In genomic region chr3:185270956-185271332, GRCh38 we compare ENCODE assay signal across 21 cellular contexts.
"Had no signal": no experiment of that assay in that cellular context is flagged by ENCODE, and none has a peak within 500 bp of the region (broad histone marks: within the 10 kb centered on the region; RNA-seq: fewer than 3 reads in every experiment).

No MANE protein-coding gene starts in this region.

- DNase-seq: activated CD4-positive, alpha-beta memory T cell treated with anti-CD3 and anti-CD28 coated beads, Interleukin-2, amount 10 ng/mL, durations not matched to agents 7 days and 5 days; activated CD4-positive, alpha-beta T cell treated with anti-CD3 and anti-CD28 coated beads for 1 hour; activated CD4-positive, alpha-beta T cell treated with anti-CD3 and anti-CD28 coated beads, Interleukin-2, amount 10 ng/mL, durations not matched to agents 7 days and 5 days; activated CD8-positive, alpha-beta memory T cell treated with anti-CD3 and anti-CD28 coated beads, Interleukin-2, amount 50 U/mL, for 48 hours; activated gamma-delta T cell; activated naive CD4-positive, alpha-beta T cell treated with anti-CD3 and anti-CD28 coated beads, Interleukin-2, amount 10 ng/mL, durations not matched to agents 7 days and 5 days; activated naive CD8-positive, alpha-beta T cell treated with anti-CD3 and anti-CD28 coated beads, Interleukin-2, amount 10 ng/mL, durations not matched to agents 7 days and 5 days; activated T-cell treated with anti-CD3 and anti-CD28 coated beads, Interleukin-2, amount 50 U/mL, for 24 hours; dorsolateral prefrontal cortex; effector memory CD4-positive, alpha-beta T cell; gastrocnemius medialis; hippocampal formation; left cardiac atrium; left ventricle myocardium superior; sigmoid colon; stimulated activated CD4-positive, alpha-beta T cell treated with anti-CD3 and anti-CD28 coated beads, Interleukin-4, amount 100 ng/mL, for 24 hours had no signal

- H3K27ac ChIP-seq: ascending aorta, coronary artery, dorsolateral prefrontal cortex, gastrocnemius medialis, sigmoid colon, thoracic aorta, vagina had no signal

- H3K27me3 ChIP-seq: ascending aorta, vagina had no signal

- H3K9me3 ChIP-seq: gastrocnemius medialis, mucosa of descending colon, sigmoid colon, thoracic aorta, vagina had no signal

- H3K4me3 ChIP-seq: ascending aorta, coronary artery, dorsolateral prefrontal cortex, gastrocnemius medialis, mucosa of descending colon, sigmoid colon, thoracic aorta, vagina had no signal

- H3K36me3 ChIP-seq: ascending aorta, gastrocnemius medialis, sigmoid colon, thoracic aorta, vagina had no signal
